ENCODE assay signal across 1 cellular context in the genomic region with DNA sequence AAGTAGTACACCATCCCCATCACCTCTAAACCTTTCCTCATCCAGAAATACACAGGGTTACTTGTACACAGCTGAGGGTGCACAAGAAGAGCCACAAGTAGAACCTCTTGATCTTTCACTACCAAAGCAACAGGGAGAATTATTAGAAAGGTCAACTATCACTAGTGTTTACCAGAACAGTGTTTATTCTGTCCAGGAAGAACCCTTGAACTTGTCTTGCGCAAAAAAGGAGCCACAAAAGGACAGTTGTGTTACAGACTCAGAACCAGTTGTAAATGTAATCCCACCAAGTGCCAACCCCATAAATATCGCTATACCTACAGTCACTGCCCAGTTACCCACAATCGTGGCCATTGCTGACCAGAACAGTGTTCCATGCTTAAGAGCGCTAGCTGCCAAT.
TF ChIP-seq lines count a peak whose summit lies in the region.

No MANE protein-coding gene starts in this region.

TF ChIP-seq in endothelial cell of umbilical vein, 7 proteins besides CTCF, POLR2A, EP300 and RAD21 (continued from another document):
- no peak for TF ChIP-seq JUN (IDR thresholded peaks at IDR 0.05; ENCODE audit: borderline replicate concordance, insufficient read depth, insufficient read length, low read depth)
- TF ChIP-seq, protein P1, sequence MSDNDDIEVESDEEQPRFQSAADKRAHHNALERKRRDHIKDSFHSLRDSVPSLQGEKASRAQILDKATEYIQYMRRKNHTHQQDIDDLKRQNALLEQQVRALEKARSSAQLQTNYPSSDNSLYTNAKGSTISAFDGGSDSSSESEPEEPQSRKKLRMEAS (IDR thresholded peaks at IDR 0.05; ENCODE audit: insufficient read depth, insufficient read length) = no peak
- TF ChIP-seq EZH2 (IDR thresholded peaks at IDR 0.05; ENCODE audit: borderline replicate concordance, low read depth, low read length, severe bottlenecking) = no peak
- no peak for TF ChIP-seq POLR2AphosphoS5 (IDR thresholded peaks at IDR 0.05; ENCODE audit: insufficient read depth, low read depth, low read length)
- no peak for TF ChIP-seq GATA2 (IDR thresholded peaks at IDR 0.05; ENCODE audit: insufficient read depth, insufficient read length, low read depth, low read length)
- no peak for TF ChIP-seq MYC (IDR thresholded peaks at IDR 0.05; ENCODE audit: low read depth, low read length)
